Comparison of ENCODE assay signal across 12 cellular contexts in the genomic region with DNA sequence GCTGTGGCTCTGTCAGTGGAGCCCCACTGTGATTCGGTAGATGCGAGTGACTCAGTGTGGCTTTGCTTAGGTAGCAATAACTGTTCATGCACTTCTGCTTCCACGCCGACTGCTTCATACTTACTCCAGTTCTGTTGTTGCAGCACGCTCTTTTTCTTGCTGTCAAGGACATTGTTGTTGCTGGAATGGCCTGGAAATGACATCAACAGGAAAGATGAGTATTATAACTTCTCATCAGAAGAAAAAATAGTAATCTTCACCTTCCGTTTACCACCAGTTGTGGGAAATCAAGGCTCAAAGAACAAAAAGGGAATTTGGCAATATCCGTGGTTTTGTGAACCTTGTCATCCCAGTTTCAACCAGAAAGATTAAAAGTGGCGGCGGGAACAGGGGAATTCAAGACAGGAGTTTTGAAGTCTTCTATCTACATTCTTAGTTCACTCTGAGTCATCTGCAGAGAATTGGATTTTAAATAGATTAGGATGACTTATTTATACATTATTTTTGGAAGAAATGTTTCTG. TPM values are rescaled to one million over a fixed set of nuclear protein-coding genes. Genes with fewer than 3 reads are reported as not detected.
DNase-seq lines count a peak whose midpoint lies in the region; ATAC-seq and TF ChIP-seq lines count a peak whose summit lies in the region.
"Had no signal": no experiment of that assay in that cellular context is flagged by ENCODE, and none has a peak within 500 bp of the region (broad histone marks: within the 10 kb centered on the region; RNA-seq: fewer than 3 reads in every experiment).

No MANE protein-coding gene starts in this region.

- DNase-seq in Right ventricle myocardium superior (no peak), left ventricle myocardium inferior (no peak), left ventricle myocardium superior (no peak), upper lobe of left lung (peak in 1 of 2 donors; percentile 74), NCI-H82 treated with DMSO at 0.1 percent for 48 hours (lab: John Stamatoyannopoulos, UW; ENCODE audit: unreplicated experiment) (no peak), mesothelial cell of epicardium (ENCODE audit: low spot score in 2 of 2, unreplicated experiment in 2 of 2) (no peak), NCI-H2171 treated with DMSO at 0.1 percent for 48 hours (lab: John Stamatoyannopoulos, UW) (no peak)

- peak in 3 of 4 donors; percentile 56 to 78 (median 58) for TF ChIP-seq EP300 in upper lobe of left lung (IDR thresholded peaks at IDR 0.05)

- no peaks in the 10 kb centered on the region for H3K36me3 Mint-ChIP-seq in mesothelial cell of epicardium
- H3K36me3 Mint-ChIP-seq: brain, WTC11 had no signal

- intact Hi-C loops in Right ventricle myocardium superior (cut with DNase I), result loop anchor here (2.0 kb wide), 1 partner anchor 20 kb away; no protein-coding TSS in a partner anchor
- intact Hi-C loops in left ventricle myocardium inferior (cut with micrococcal nuclease), result no loop called here
- intact Hi-C loops in left ventricle myocardium superior (cut with micrococcal nuclease), result no loop called here

- H3K27me3 ChIP-seq in left ventricle myocardium inferior (ENCODE audit: low read depth) (peaks cover 24% of the 10 kb centered on the region), upper lobe of left lung (no peaks in the 10 kb centered on the region)

- H3K4me1 Mint-ChIP-seq in mesothelial cell of epicardium, result peaks cover 10% of the 10 kb centered on the region
- H3K4me1 Mint-ChIP-seq: IgD-negative memory B cell, WTC11 had no signal

- no peak for TF ChIP-seq POLR2A in upper lobe of left lung (IDR thresholded peaks at IDR 0.05)

- H3K36me3 ChIP-seq in left ventricle myocardium inferior, result no peaks in the 10 kb centered on the region
- no peaks in the 10 kb centered on the region for H3K36me3 ChIP-seq in upper lobe of left lung

- H3K4me3 ChIP-seq in left ventricle myocardium inferior, result no peak overlapping the region
- peak overlapping the region; percentile 27 for H3K4me3 ChIP-seq in WI38 (ENCODE audit: low read depth, low read length)
- no peak overlapping the region for H3K4me3 ChIP-seq in upper lobe of left lung

- no peaks in the 10 kb centered on the region for H3K9me3 ChIP-seq in left ventricle myocardium inferior (replicated peaks)
- H3K9me3 ChIP-seq in upper lobe of left lung, result no peaks in the 10 kb centered on the region

- WGBS in upper lobe of left lung, 2 donors, result 52 to 65% methylated on average over 9 of the region's 9 CpGs

- no peaks in the 10 kb centered on the region for H3K9me3 Mint-ChIP-seq in mesothelial cell of epicardium
- H3K9me3 Mint-ChIP-seq: brain had no signal

- H3K4me3 Mint-ChIP-seq in mesothelial cell of epicardium, result no peak overlapping the region
- H3K4me3 Mint-ChIP-seq: brain, IgD-negative memory B cell, WTC11 had no signal

- TF ChIP-seq CTCF in left ventricle myocardium inferior (IDR thresholded peaks at IDR 0.05; ENCODE audit: borderline replicate concordance), result no peak
- no peak for TF ChIP-seq CTCF in WI38 (IDR thresholded peaks at IDR 0.05; ENCODE audit: low read depth, low read length)
- no peak for TF ChIP-seq CTCF in upper lobe of left lung (IDR thresholded peaks at IDR 0.05)
- TF ChIP-seq CTCF in mesothelial cell of epicardium (IDR thresholded peaks at IDR 0.05; ENCODE audit: unreplicated experiment), result no peak

- ATAC-seq in Right ventricle myocardium superior (ENCODE audit: poor library complexity) (peak; percentile 80), left ventricle myocardium superior (peak; percentile 76), upper lobe of left lung (ENCODE audit: low FRiP score in 2 of 2) (peak; percentile 78 to 86)
- ATAC-seq: WTC11 had no signal

- H3K4me1 ChIP-seq in left ventricle myocardium inferior (peaks cover 5% of the 10 kb centered on the region), upper lobe of left lung (peaks cover 0 to 4% (median 0%) of the 10 kb centered on the region in 4 donors)
- H3K4me1 ChIP-seq: parathyroid adenoma had no signal

- H3K27ac Mint-ChIP-seq in mesothelial cell of epicardium, result no peak overlapping the region
- H3K27ac Mint-ChIP-seq: brain, WTC11 had no signal

- no peaks in the 10 kb centered on the region for H3K27me3 Mint-ChIP-seq in mesothelial cell of epicardium (ENCODE audit: low read depth)
- H3K27me3 Mint-ChIP-seq: brain had no signal

- H3K27ac ChIP-seq in left ventricle myocardium inferior (replicated peaks) (no peak overlapping the region), upper lobe of left lung (peak overlapping the region; percentile 65 to 82 (median 70))
- H3K27ac ChIP-seq: parathyroid adenoma had no signal

RNA-seq across cellular contexts. Expression of a gene that starts 8.3 kb away (rescaled TPM):
- total RNA-seq in Right ventricle myocardium superior (not detected), left ventricle myocardium inferior (not detected), left ventricle myocardium superior (not detected), upper lobe of left lung (not detected), mesothelial cell of epicardium (not detected in 3 replicates)
- total RNA-seq: WTC11 had no signal

RNA-seq across cellular contexts. Expression of a gene that starts 16.9 kb away (rescaled TPM):
- total RNA-seq in Right ventricle myocardium superior (not detected), left ventricle myocardium inferior (not detected), left ventricle myocardium superior (not detected), upper lobe of left lung (not detected), mesothelial cell of epicardium (not detected in 3 replicates)
- total RNA-seq: WTC11 had no signal

RNA-seq across cellular contexts. Expression of a gene that starts 45.8 kb away (rescaled TPM):
- 87.2 TPM for total RNA-seq in Right ventricle myocardium superior
- 88.0 TPM for total RNA-seq in left ventricle myocardium inferior
- 101 TPM for total RNA-seq in left ventricle myocardium superior
- total RNA-seq in upper lobe of left lung, result 100 to 1,000 TPM in 1 of 6 donors, 10 to 100 TPM in 5; 47.6 to 103 (median 74.5) TPM
- total RNA-seq in mesothelial cell of epicardium, result 90.2 to 93.9 TPM (median 93.3 TPM) in 3 replicates
